ENCODE assay signal across 4 cellular contexts in genomic region chr10:74635655-74636054, GRCh38.
TF ChIP-seq lines count a peak whose summit lies in the region.

No MANE protein-coding gene starts in this region.

TF ChIP-seq in HepG2, 621 proteins besides CTCF, POLR2A, EP300 and RAD21:
- 0 out of 2 replicates have a peak, but pooled peaks have one; percentile 11 for TF ChIP-seq ZNF121 (CRISPR knock-in tag; IDR thresholded peaks at IDR 0.05)
- no peak for TF ChIP-seq ZFP37 (CRISPR knock-in tag; IDR thresholded peaks at IDR 0.05; ENCODE audit: borderline replicate concordance)

TF ChIP-seq in HEK293, 187 proteins besides CTCF, POLR2A, EP300 and RAD21:
- TF ChIP-seq ZNF658 (tag by site-specific recombination; IDR thresholded peaks at IDR 0.05) (no peak), ZNF121 (tag by site-specific recombination; IDR thresholded peaks at IDR 0.05) (peak; percentile 56)
TF ChIP-seq in HEK293: peak in this region for 1.

TF ChIP-seq in WTC11, 78 proteins besides CTCF, POLR2A, EP300 and RAD21:
- no peak for TF ChIP-seq MYBL2 (CRISPR knock-in tag; IDR thresholded peaks at IDR 0.05)
- TF ChIP-seq ZNF121 (CRISPR knock-in tag; IDR thresholded peaks at IDR 0.05), result peak; percentile 27; the same call in 1 of the 2 replicates
- TF ChIP-seq STAT6 (CRISPR knock-in tag; conservative IDR thresholded peaks at IDR 0.05; ENCODE audit: low read depth), result no peak

TF ChIP-seq in K562, 482 proteins besides CTCF, POLR2A, EP300 and RAD21:
- TF ChIP-seq ZNF121 (CRISPR knock-in tag; conservative IDR thresholded peaks at IDR 0.05) (peak; percentile 55), RAD51 (IDR thresholded peaks at IDR 0.05; ENCODE audit: borderline replicate concordance, low read depth) (no peak), ZNF699 (CRISPR knock-in tag; IDR thresholded peaks at IDR 0.05; ENCODE audit: insufficient replicate concordance) (no peak), PURB (CRISPR knock-in tag; IDR thresholded peaks at IDR 0.05; ENCODE audit: low read depth) (no peak)
